In the genomic region with DNA sequence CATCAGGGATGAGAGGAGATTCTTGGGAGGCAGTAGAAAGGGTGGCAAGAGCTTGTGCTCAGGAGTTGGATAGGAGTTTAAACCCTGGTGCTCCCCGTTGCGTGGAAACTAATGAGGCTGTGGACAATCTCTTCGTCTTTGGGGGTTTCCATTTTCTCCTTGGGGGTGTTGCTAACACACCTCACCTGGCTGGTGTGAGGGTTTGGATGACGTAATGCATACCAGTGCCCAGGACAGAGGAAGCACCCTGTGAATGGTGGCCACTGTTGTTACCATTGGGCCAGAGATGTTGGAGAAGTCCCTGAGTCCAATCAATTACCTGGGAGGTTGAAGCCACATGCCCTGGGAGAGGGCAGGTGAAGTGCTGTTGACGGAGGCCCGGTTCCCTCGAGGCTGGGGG, we compare ENCODE assay signal across 22 cellular contexts.
"Had no signal": no experiment of that assay in that cellular context is flagged by ENCODE, and none has a peak within 500 bp of the region (broad histone marks: within the 10 kb centered on the region; RNA-seq: fewer than 3 reads in every experiment).

No MANE protein-coding gene starts in this region.

- H3K36me3 ChIP-seq: esophagus squamous epithelium, ovary, right lobe of liver, thoracic aorta, tibial nerve, upper lobe of left lung, uterus had no signal

- H3K9me3 ChIP-seq: esophagus squamous epithelium, ovary, right lobe of liver, thoracic aorta, tibial nerve, upper lobe of left lung, uterus had no signal

- FAIRE-seq: endometrium, small intestine had no signal

- DNase-seq: cortex of kidney; effector memory CD8-positive, alpha-beta T cell; erythroblast; esophagus squamous epithelium; foreskin melanocyte; immature natural killer cell; islet precursor cell; nucleus accumbens; ovary; retina; small intestine; stimulated activated CD4-positive, alpha-beta T cell treated with anti-CD3 and anti-CD28 coated beads, Interleukin-15, amount 100 ng/mL, for 24 hours; stimulated activated CD4-positive, alpha-beta T cell treated with anti-CD3 and anti-CD28 coated beads, Interleukin-2, amount 100 ng/mL, for 48 hours; stimulated activated naive B cell treated with anti-CD40 and anti-IgM and Interleukin-4, amounts not matched to agents 10 μg/mL and 1 μg/mL and 100 μg/mL, for 72 hours; upper lobe of left lung; uterus had no signal

- H3K4me1 ChIP-seq: esophagus squamous epithelium, right lobe of liver, tibial nerve, upper lobe of left lung, uterus had no signal

- ATAC-seq: effector memory CD8-positive, alpha-beta T cell; natural killer cell treated with Interleukin-12 subunit alpha and Interleukin-12 subunit beta and Interleukin-15 and Interleukin-18, amount 100 ng/mL, for 72 hours; right lobe of liver; stimulated activated naive B cell treated with anti-CD40 and anti-IgM and Interleukin-4, amounts not matched to agents 10 μg/mL and 1 μg/mL and 100 μg/mL, for 72 hours had no signal

- H3K27me3 ChIP-seq: ovary, right lobe of liver, tibial nerve, upper lobe of left lung, uterus had no signal

- H3K27ac ChIP-seq: esophagus squamous epithelium, ovary, right lobe of liver, thoracic aorta, tibial nerve, upper lobe of left lung, uterus had no signal

- H3K4me3 ChIP-seq: esophagus squamous epithelium, lung, ovary, right lobe of liver, thoracic aorta, tibial nerve, upper lobe of left lung, uterus had no signal
